Comparison of ENCODE assay signal across 29 cellular contexts in the genomic region with DNA sequence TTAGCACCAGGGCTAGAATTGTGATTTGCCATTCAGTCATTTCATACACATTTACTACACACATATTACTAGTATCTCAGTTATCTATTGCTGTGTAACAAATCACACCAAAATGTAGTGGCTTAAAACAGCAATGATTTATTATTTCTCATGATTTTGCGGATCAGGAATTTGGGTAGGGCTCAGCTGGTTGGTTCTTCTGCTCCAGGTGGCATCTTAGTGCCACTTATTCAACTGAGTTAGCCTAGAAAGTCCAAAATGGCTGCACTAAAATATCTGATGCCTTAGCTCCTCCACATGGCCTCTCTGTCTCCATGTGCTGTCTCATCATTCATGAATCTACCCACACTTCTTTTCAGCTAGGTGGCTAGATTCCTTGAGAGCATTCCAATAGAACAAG.
"Had no signal": no experiment of that assay in that cellular context is flagged by ENCODE, and none has a peak within 500 bp of the region (broad histone marks: within the 10 kb centered on the region; RNA-seq: fewer than 3 reads in every experiment).

No MANE protein-coding gene starts in this region.

- H3K27me3 ChIP-seq: colonic mucosa, dorsolateral prefrontal cortex, esophagus muscularis mucosa, esophagus squamous epithelium, foreskin keratinocyte, gastrocnemius medialis, gastroesophageal sphincter, heart left ventricle, heart right ventricle, hepatocyte had no signal

- H3K79me2 ChIP-seq: hepatocyte had no signal

- H3K9me3 ChIP-seq: colonic mucosa, gastrocnemius medialis had no signal

- DNase-seq: colonic mucosa; cortex of kidney; dermis blood vessel endothelial cell; dorsolateral prefrontal cortex; effector CD4-positive, alpha-beta T cell; effector CD8-positive, alpha-beta T cell; effector memory CD4-positive, alpha-beta T cell; effector memory CD8-positive, alpha-beta T cell; erythroblast; esophagus squamous epithelium; foreskin fibroblast; foreskin keratinocyte; foreskin melanocyte; gastrocnemius medialis; glutamatergic neuron; head of caudate nucleus; heart left ventricle; heart right ventricle had no signal

- H2AFZ ChIP-seq: hepatocyte had no signal

- H3K4me1 ChIP-seq: gastrocnemius medialis, gastroesophageal sphincter had no signal

- H3K4me2 ChIP-seq: hepatocyte had no signal

- H3K36me3 ChIP-seq: colonic mucosa, esophagus muscularis mucosa, esophagus squamous epithelium, gastrocnemius medialis, gastroesophageal sphincter, heart left ventricle, heart right ventricle had no signal

- H3K4me3 Mint-ChIP-seq: dendritic cell treated with granulocyte-macrophage colony-stimulating factor and Interleukin-4, amounts not matched to agents 40 ng/mL and 50 ng/mL, for 4 days; effector memory CD8-positive, alpha-beta T cell had no signal

- H3K27me3 Mint-ChIP-seq: dendritic cell treated with granulocyte-macrophage colony-stimulating factor and Interleukin-4, amounts not matched to agents 40 ng/mL and 50 ng/mL, for 4 days; effector memory CD8-positive, alpha-beta T cell had no signal

- H3K4me3 ChIP-seq: colonic mucosa, coronary artery, dorsolateral prefrontal cortex, esophagus muscularis mucosa, esophagus squamous epithelium, gastrocnemius medialis, gastroesophageal sphincter, heart left ventricle, heart right ventricle, hepatocyte had no signal

- H3K27ac ChIP-seq: colonic mucosa, coronary artery, dorsolateral prefrontal cortex, epithelial cell of prostate, esophagus muscularis mucosa, esophagus squamous epithelium, foreskin keratinocyte, gastrocnemius medialis, gastroesophageal sphincter, heart left ventricle, heart right ventricle, hepatocyte had no signal

- ATAC-seq: effector memory CD8-positive, alpha-beta T cell; esophagus mucosa; foreskin keratinocyte; gastrocnemius medialis; gastroesophageal sphincter; heart left ventricle; heart right ventricle had no signal

- H3K27ac Mint-ChIP-seq: dendritic cell treated with granulocyte-macrophage colony-stimulating factor and Interleukin-4, amounts not matched to agents 40 ng/mL and 50 ng/mL, for 4 days; effector memory CD8-positive, alpha-beta T cell had no signal

- FAIRE-seq: colon, endometrium, endothelial cell of umbilical vein, frontal cortex had no signal
